Comparison of ENCODE assay signal across 1 cellular context in the genomic region with DNA sequence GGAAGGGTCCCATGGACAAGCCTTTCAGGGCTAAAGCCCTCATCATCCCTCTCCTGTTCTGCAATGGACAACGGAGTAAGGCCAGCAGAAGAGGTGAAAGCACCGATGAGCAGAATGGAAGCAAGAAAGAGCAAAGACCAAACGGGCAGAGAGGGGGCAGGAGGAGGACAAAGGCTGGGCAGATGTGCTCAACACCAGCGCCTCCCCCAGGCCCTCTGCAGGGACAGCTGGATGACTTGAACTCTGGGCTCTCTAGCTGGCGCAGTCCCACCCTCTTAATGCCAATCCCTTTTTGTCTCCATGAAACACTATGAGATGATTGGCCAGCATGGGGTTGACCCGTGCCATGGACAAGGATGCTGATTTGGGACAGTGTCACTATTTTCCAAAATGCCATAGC.
TF ChIP-seq lines count a peak whose summit lies in the region.

No MANE protein-coding gene starts in this region.

TF ChIP-seq in H1, 55 proteins besides CTCF, POLR2A, EP300 and RAD21:
- TF ChIP-seq MAFK (IDR thresholded peaks at IDR 0.05; ENCODE audit: low read depth, low read length) (no peak), TCF12 (IDR thresholded peaks at IDR 0.05; ENCODE audit: low read depth, low read length) (no peak), POLR2AphosphoS5 (IDR thresholded peaks at IDR 0.05; ENCODE audit: low read depth, low read length) (no peak), TAF1 (IDR thresholded peaks at IDR 0.05; ENCODE audit: low read depth, low read length) (no peak), KDM1A (IDR thresholded peaks at IDR 0.05; ENCODE audit: borderline replicate concordance, low read length) (no peak), PHF8 (conservative IDR thresholded peaks at IDR 0.05; ENCODE audit: low read depth, low read length) (no peak), GTF2F1 (IDR thresholded peaks at IDR 0.05; ENCODE audit: borderline replicate concordance, low read depth, low read length) (no peak)
- TF ChIP-seq, protein P1, sequence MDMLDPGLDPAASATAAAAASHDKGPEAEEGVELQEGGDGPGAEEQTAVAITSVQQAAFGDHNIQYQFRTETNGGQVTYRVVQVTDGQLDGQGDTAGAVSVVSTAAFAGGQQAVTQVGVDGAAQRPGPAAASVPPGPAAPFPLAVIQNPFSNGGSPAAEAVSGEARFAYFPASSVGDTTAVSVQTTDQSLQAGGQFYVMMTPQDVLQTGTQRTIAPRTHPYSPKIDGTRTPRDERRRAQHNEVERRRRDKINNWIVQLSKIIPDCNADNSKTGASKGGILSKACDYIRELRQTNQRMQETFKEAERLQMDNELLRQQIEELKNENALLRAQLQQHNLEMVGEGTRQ (IDR thresholded peaks at IDR 0.05; ENCODE audit: low read length) = no peak
- TF ChIP-seq, protein P2, sequence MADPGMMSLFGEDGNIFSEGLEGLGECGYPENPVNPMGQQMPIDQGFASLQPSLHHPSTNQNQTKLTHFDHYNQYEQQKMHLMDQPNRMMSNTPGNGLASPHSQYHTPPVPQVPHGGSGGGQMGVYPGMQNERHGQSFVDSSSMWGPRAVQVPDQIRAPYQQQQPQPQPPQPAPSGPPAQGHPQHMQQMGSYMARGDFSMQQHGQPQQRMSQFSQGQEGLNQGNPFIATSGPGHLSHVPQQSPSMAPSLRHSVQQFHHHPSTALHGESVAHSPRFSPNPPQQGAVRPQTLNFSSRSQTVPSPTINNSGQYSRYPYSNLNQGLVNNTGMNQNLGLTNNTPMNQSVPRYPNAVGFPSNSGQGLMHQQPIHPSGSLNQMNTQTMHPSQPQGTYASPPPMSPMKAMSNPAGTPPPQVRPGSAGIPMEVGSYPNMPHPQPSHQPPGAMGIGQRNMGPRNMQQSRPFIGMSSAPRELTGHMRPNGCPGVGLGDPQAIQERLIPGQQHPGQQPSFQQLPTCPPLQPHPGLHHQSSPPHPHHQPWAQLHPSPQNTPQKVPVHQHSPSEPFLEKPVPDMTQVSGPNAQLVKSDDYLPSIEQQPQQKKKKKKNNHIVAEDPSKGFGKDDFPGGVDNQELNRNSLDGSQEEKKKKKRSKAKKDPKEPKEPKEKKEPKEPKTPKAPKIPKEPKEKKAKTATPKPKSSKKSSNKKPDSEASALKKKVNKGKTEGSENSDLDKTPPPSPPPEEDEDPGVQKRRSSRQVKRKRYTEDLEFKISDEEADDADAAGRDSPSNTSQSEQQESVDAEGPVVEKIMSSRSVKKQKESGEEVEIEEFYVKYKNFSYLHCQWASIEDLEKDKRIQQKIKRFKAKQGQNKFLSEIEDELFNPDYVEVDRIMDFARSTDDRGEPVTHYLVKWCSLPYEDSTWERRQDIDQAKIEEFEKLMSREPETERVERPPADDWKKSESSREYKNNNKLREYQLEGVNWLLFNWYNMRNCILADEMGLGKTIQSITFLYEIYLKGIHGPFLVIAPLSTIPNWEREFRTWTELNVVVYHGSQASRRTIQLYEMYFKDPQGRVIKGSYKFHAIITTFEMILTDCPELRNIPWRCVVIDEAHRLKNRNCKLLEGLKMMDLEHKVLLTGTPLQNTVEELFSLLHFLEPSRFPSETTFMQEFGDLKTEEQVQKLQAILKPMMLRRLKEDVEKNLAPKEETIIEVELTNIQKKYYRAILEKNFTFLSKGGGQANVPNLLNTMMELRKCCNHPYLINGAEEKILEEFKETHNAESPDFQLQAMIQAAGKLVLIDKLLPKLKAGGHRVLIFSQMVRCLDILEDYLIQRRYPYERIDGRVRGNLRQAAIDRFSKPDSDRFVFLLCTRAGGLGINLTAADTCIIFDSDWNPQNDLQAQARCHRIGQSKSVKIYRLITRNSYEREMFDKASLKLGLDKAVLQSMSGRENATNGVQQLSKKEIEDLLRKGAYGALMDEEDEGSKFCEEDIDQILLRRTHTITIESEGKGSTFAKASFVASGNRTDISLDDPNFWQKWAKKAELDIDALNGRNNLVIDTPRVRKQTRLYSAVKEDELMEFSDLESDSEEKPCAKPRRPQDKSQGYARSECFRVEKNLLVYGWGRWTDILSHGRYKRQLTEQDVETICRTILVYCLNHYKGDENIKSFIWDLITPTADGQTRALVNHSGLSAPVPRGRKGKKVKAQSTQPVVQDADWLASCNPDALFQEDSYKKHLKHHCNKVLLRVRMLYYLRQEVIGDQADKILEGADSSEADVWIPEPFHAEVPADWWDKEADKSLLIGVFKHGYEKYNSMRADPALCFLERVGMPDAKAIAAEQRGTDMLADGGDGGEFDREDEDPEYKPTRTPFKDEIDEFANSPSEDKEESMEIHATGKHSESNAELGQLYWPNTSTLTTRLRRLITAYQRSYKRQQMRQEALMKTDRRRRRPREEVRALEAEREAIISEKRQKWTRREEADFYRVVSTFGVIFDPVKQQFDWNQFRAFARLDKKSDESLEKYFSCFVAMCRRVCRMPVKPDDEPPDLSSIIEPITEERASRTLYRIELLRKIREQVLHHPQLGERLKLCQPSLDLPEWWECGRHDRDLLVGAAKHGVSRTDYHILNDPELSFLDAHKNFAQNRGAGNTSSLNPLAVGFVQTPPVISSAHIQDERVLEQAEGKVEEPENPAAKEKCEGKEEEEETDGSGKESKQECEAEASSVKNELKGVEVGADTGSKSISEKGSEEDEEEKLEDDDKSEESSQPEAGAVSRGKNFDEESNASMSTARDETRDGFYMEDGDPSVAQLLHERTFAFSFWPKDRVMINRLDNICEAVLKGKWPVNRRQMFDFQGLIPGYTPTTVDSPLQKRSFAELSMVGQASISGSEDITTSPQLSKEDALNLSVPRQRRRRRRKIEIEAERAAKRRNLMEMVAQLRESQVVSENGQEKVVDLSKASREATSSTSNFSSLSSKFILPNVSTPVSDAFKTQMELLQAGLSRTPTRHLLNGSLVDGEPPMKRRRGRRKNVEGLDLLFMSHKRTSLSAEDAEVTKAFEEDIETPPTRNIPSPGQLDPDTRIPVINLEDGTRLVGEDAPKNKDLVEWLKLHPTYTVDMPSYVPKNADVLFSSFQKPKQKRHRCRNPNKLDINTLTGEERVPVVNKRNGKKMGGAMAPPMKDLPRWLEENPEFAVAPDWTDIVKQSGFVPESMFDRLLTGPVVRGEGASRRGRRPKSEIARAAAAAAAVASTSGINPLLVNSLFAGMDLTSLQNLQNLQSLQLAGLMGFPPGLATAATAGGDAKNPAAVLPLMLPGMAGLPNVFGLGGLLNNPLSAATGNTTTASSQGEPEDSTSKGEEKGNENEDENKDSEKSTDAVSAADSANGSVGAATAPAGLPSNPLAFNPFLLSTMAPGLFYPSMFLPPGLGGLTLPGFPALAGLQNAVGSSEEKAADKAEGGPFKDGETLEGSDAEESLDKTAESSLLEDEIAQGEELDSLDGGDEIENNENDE (IDR thresholded peaks at IDR 0.05; ENCODE audit: insufficient replicate concordance, low read length) = no peak
- TF ChIP-seq, protein P3, sequence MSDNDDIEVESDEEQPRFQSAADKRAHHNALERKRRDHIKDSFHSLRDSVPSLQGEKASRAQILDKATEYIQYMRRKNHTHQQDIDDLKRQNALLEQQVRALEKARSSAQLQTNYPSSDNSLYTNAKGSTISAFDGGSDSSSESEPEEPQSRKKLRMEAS (IDR thresholded peaks at IDR 0.05) = no peak
TF ChIP-seq in H1: peak in this region for 0.
